Comparison of ENCODE assay signal across 15 cellular contexts in the genomic region with DNA sequence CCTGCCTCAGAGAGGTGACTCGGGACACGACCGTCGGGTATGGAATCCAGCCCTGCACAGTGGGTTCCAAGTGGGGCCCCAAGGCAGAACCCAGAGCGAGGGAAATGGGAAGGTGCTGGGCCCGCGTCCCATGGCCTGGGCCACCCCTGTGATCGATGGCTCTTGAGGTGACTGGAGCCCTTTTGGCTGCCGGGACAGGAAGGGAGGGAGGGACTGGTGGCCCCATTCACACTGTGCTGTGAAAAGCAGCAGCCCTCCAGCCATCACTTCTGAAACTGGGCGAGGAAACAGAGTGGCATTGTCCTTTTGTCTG.
A peak's percentile ranks its signal among the peaks of the same experiment; 100 is the strongest.
DNase-seq lines count a peak whose midpoint lies in the region; ATAC-seq, FAIRE-seq and TF ChIP-seq lines count a peak whose summit lies in the region.
"Had no signal": no experiment of that assay in that cellular context is flagged by ENCODE, and none has a peak within 500 bp of the region (broad histone marks: within the 10 kb centered on the region; RNA-seq: fewer than 3 reads in every experiment).

No MANE protein-coding gene starts in this region.

- H3K4me3 ChIP-seq in HCT116 (replicated peaks in 1 of 2; ENCODE audit: low read depth in 1 of 2, low read length in 2 of 2) (no peak overlapping the region), astrocyte (ENCODE audit: insufficient read depth, low read depth, low read length) (no peak overlapping the region), HepG2 (replicated peaks in 1 of 3; ENCODE audit: insufficient read depth in 1 of 3, low read depth in 2 of 3, low read length in 3 of 3) (peak overlapping the region in 1 of 3 experiments; percentile 53; a peak in 1 of 6 replicates)

- no peak overlapping the region for H2AK5ac ChIP-seq in H9 (ENCODE audit: insufficient read length, low read length)

- intact Hi-C loops in HCT116 (cut with micrococcal nuclease) (no loop called here), HepG2 (cut with micrococcal nuclease; ENCODE audit: unreplicated experiment) (loop anchor here (2.0 to 5.0 kb wide), 2 partner anchors 30 to 55 kb away; no protein-coding TSS in a partner anchor)

- POLR2A ChIA-PET in HCT116 (lab: Charles Lee) (no interaction called here), HepG2 (lab: Yijun Ruan, JAX) (interaction anchor here (1.1 to 1.3 kb wide), 2 partner anchors 10 to 15 kb away, joined by 3 read pairs; no protein-coding TSS in a partner anchor)

- H3K4ac ChIP-seq in H9 (ENCODE audit: low read depth, low read length), result no peak overlapping the region

- TF ChIP-seq CTCF in HCT116 (IDR thresholded peaks at IDR 0.05 in 2 of 3, conservative IDR thresholded peaks at IDR 0.05 in 1 of 3; ENCODE audit: borderline replicate concordance in 1 of 3, insufficient read depth in 1 of 3, low read depth in 2 of 3, low read length in 2 of 3) (no peak), astrocyte (IDR thresholded peaks at IDR 0.05; ENCODE audit: insufficient read depth, low read depth, low read length) (no peak), HepG2 (CRISPR knock-in tag; IDR thresholded peaks at IDR 0.05) (no peak), H9 (conservative IDR thresholded peaks at IDR 0.05) (no peak)

- H3K4me1 ChIP-seq in HCT116 (ENCODE audit: control insufficient read depth in 1 of 2, insufficient read depth in 2 of 2, low read length in 2 of 2), result peaks cover 19 to 22% of the 10 kb centered on the region in 2 experiments
- H3K4me1 ChIP-seq in astrocyte (ENCODE audit: insufficient read depth, low read length), result peaks cover 21% of the 10 kb centered on the region
- peaks cover 84% of the 10 kb centered on the region for H3K4me1 ChIP-seq in HepG2 (ENCODE audit: insufficient read depth, low read length)
- no peaks in the 10 kb centered on the region for H3K4me1 ChIP-seq in H9 (ENCODE audit: insufficient read depth, low read length)

- H4K8ac ChIP-seq in H9 (replicated peaks; ENCODE audit: insufficient read length, low read depth, low read length), result no peak overlapping the region

- no peak overlapping the region for H2BK12ac ChIP-seq in H9 (ENCODE audit: insufficient read length, low read depth, low read length)

- peaks cover 5% of the 10 kb centered on the region for H3K27me3 Mint-ChIP-seq in astrocyte (ENCODE audit: low read depth, unreplicated experiment)
- H3K27me3 Mint-ChIP-seq in stimulated activated naive B cell treated with anti-CD40 and anti-IgM and Interleukin-4, amounts not matched to agents 10 μg/mL and 1 μg/mL and 100 μg/mL, for 72 hours, result peaks cover 0 to 7% of the 10 kb centered on the region in 2 donors
- no peaks in the 10 kb centered on the region; the same call in none of the 2 replicates for H3K27me3 Mint-ChIP-seq in H9 (ENCODE audit: low read depth)
- H3K27me3 Mint-ChIP-seq: activated naive CD8-positive, alpha-beta T cell; naive B cell had no signal

- TF ChIP-seq EP300 in HepG2 (IDR thresholded peaks at IDR 0.05; ENCODE audit: low read depth in 2 of 2, low read length in 2 of 2), result no peak
- TF ChIP-seq EP300 in HepG2 (CRISPR knock-in tag; IDR thresholded peaks at IDR 0.05; ENCODE audit: borderline replicate concordance), result no peak

- FAIRE-seq in astrocyte (lab: Jason Lieb, UNC) (no peak), HepG2 (lab: Jason Lieb, UNC) (no peak)

- DNase-seq in HCT116 (ENCODE audit: low read depth, low spot score), result no peak
- DNase-seq in astrocyte (ENCODE audit: low read depth), result no peak
- DNase-seq in HepG2 (ENCODE audit: low spot score), result no peak
- no peak for DNase-seq in stimulated activated naive B cell treated with anti-CD40 and anti-IgM and Interleukin-4, amounts not matched to agents 10 μg/mL and 1 μg/mL and 100 μg/mL, for 72 hours
- DNase-seq in activated CD4-positive, alpha-beta T cell treated with anti-CD3 and anti-CD28 coated beads for 1 hour, result no peak
- no peak for DNase-seq in H9
- DNase-seq: activated CD4-positive, alpha-beta T cell treated with anti-CD3 and anti-CD28 coated beads for 48 hours; activated T-cell treated with anti-CD3 and anti-CD28 coated beads, Interleukin-2, amount 50 U/mL, for 1 hour; GF-D8; GOT3; naive B cell; NCI-H1694 treated with DMSO at 0.1 percent for 48 hours; stimulated activated naive CD8-positive, alpha-beta T cell treated with anti-CD3 and anti-CD28 coated beads, Interleukin-15, amount 100 ng/mL, for 72 hours had no signal

- no peak overlapping the region for H3K14ac ChIP-seq in H9 (ENCODE audit: insufficient read depth, low read length)

- no peak overlapping the region for H4K91ac ChIP-seq in H9 (ENCODE audit: insufficient read length, low read depth, low read length)

- H3K9me3 ChIP-seq in HCT116 (ENCODE audit: control insufficient read depth in 1 of 2, insufficient read depth in 1 of 2, low read depth in 1 of 2, low read length in 2 of 2) (no peaks in the 10 kb centered on the region), astrocyte (ENCODE audit: insufficient read depth, low read depth, low read length) (no peaks in the 10 kb centered on the region), HepG2 (ENCODE audit: low read length) (no peaks in the 10 kb centered on the region), H9 (ENCODE audit: control insufficient read depth, low read depth, low read length) (no peaks in the 10 kb centered on the region)

- H3K36me3 Mint-ChIP-seq in astrocyte (ENCODE audit: low read depth, unreplicated experiment) (peaks cover 3% of the 10 kb centered on the region), H9 (ENCODE audit: insufficient read depth in 1 of 3, low read depth in 3 of 3) (peaks cover 0 to 3% (median 0%) of the 10 kb centered on the region in 3 experiments; a peak in 2 of 7 replicates)
- peaks cover 0 to 2% of the 10 kb centered on the region in 2 donors for H3K36me3 Mint-ChIP-seq in stimulated activated naive B cell treated with anti-CD40 and anti-IgM and Interleukin-4, amounts not matched to agents 10 μg/mL and 1 μg/mL and 100 μg/mL, for 72 hours
- H3K36me3 Mint-ChIP-seq: activated naive CD8-positive, alpha-beta T cell; naive B cell had no signal

- H3K4me2 ChIP-seq in HCT116 (ENCODE audit: low read length) (peak overlapping the region; percentile 8; the same call in 1 of the 2 replicates), astrocyte (ENCODE audit: low read length) (peak overlapping the region; percentile 25), HepG2 (ENCODE audit: low read depth, low read length) (peak overlapping the region; percentile 69), H9 (ENCODE audit: insufficient read depth, insufficient read length, low read length) (no peak overlapping the region)

- H3K9me2 ChIP-seq in HCT116 (ENCODE audit: insufficient read depth), result no peaks in the 10 kb centered on the region

- TF ChIP-seq POLR2A in HCT116 (IDR thresholded peaks at IDR 0.05; ENCODE audit: borderline replicate concordance, extremely low read depth, insufficient read depth, insufficient read length) (no peak), HepG2 (IDR thresholded peaks at IDR 0.05; ENCODE audit: insufficient read depth in 1 of 2, low read depth in 2 of 2, low read length in 2 of 2) (no peak)

- CTCF ChIA-PET in HCT116 (lab: Charles Lee), result interaction anchor here (1.3 kb wide), 1 partner anchor 160 kb away, joined by 3 read pairs; no protein-coding TSS in a partner anchor
- CTCF ChIA-PET in HepG2 (lab: Yijun Ruan, JAX; ENCODE audit: low intra/inter-chr PET ratio, low total read pairs), result interaction anchor here (1.4 kb wide), 1 partner anchor 153 kb away, joined by 3 read pairs; no protein-coding TSS in a partner anchor

- no peak overlapping the region for H3K18ac ChIP-seq in H9 (ENCODE audit: insufficient read length, low read depth, low read length)

- no peaks in the 10 kb centered on the region for H4K20me1 ChIP-seq in HCT116 (ENCODE audit: insufficient read depth)
- H4K20me1 ChIP-seq in astrocyte (ENCODE audit: insufficient read depth, low read length), result no peaks in the 10 kb centered on the region
- no peaks in the 10 kb centered on the region for H4K20me1 ChIP-seq in HepG2 (ENCODE audit: insufficient read depth, low read length)
- no peaks in the 10 kb centered on the region for H4K20me1 ChIP-seq in H9 (ENCODE audit: control insufficient read depth, insufficient read depth, insufficient read length)

- H2AFZ ChIP-seq in HCT116 (ENCODE audit: low read depth, low read length, poor library complexity, severe bottlenecking) (no peak overlapping the region), astrocyte (ENCODE audit: low read depth, low read length) (no peak overlapping the region), HepG2 (ENCODE audit: low read length) (no peak overlapping the region), H9 (ENCODE audit: low read length) (no peak overlapping the region)

- TF ChIP-seq RAD21 in HCT116 (IDR thresholded peaks at IDR 0.05; ENCODE audit: low read depth) (no peak), HepG2 (CRISPR knock-in tag; IDR thresholded peaks at IDR 0.05) (no peak)

- H3T11ph ChIP-seq in H9 (ENCODE audit: low read length), result no peak overlapping the region

- H2BK5ac ChIP-seq in H9 (ENCODE audit: insufficient read length, low read length), result no peak overlapping the region

- peaks cover 3% of the 10 kb centered on the region for H3K9me3 Mint-ChIP-seq in astrocyte (ENCODE audit: unreplicated experiment)
- H3K9me3 Mint-ChIP-seq in stimulated activated naive B cell treated with anti-CD40 and anti-IgM and Interleukin-4, amounts not matched to agents 10 μg/mL and 1 μg/mL and 100 μg/mL, for 72 hours, result no peaks in the 10 kb centered on the region
- peaks cover 6% of the 10 kb centered on the region in 2 experiments; a peak in 4 of 5 replicates for H3K9me3 Mint-ChIP-seq in H9
- H3K9me3 Mint-ChIP-seq: naive B cell had no signal

- no peak overlapping the region for H2BK20ac ChIP-seq in H9 (ENCODE audit: low read depth, low read length, poor library complexity, severe bottlenecking)

- BruUV-seq in HCT116 (replicated peaks; lab: Mats Ljungman, UMichigan) (no TSS peak), HepG2 (replicated peaks; lab: Mats Ljungman, UMichigan) (no TSS peak)

- H2BK15ac ChIP-seq in H9 (ENCODE audit: low read depth, low read length), result no peak overlapping the region

- no peak overlapping the region for H3K9ac ChIP-seq in HCT116 (ENCODE audit: low read length)
- H3K9ac ChIP-seq in astrocyte (ENCODE audit: low read length), result peak overlapping the region; percentile 15
- H3K9ac ChIP-seq in HepG2 (ENCODE audit: insufficient read depth, low read depth, low read length), result peak overlapping the region; percentile 25; the same call in 1 of the 2 replicates
- H3K9ac ChIP-seq in H9 (ENCODE audit: extremely low read depth, insufficient read length, low read length), result no peak overlapping the region

- no peak overlapping the region for H3K23ac ChIP-seq in H9 (ENCODE audit: insufficient read length, low read depth, low read length)

- H3K79me2 ChIP-seq in HCT116 (ENCODE audit: insufficient read depth, low read length) (no peaks in the 10 kb centered on the region), astrocyte (ENCODE audit: insufficient read depth, low read length) (no peaks in the 10 kb centered on the region), HepG2 (ENCODE audit: insufficient read depth, low read length) (no peaks in the 10 kb centered on the region), H9 (ENCODE audit: insufficient read depth, low read length) (no peaks in the 10 kb centered on the region)

- H3K27ac Mint-ChIP-seq in astrocyte (ENCODE audit: unreplicated experiment) (no peak overlapping the region), H9 (no peak overlapping the region; a peak in 1 of 7 replicates)
- H3K27ac Mint-ChIP-seq in stimulated activated naive B cell treated with anti-CD40 and anti-IgM and Interleukin-4, amounts not matched to agents 10 μg/mL and 1 μg/mL and 100 μg/mL, for 72 hours, result peak overlapping the region; percentile 59
- H3K27ac Mint-ChIP-seq: activated naive CD8-positive, alpha-beta T cell had no signal

- no peak overlapping the region for H4K5ac ChIP-seq in H9 (ENCODE audit: insufficient read length, low read depth, low read length)

- no peaks in the 10 kb centered on the region for H3K36me3 ChIP-seq in HCT116 (ENCODE audit: control insufficient read depth in 1 of 2, insufficient read depth in 2 of 2, low read length in 2 of 2)
- no peaks in the 10 kb centered on the region for H3K36me3 ChIP-seq in astrocyte (ENCODE audit: insufficient read depth, low read length)
- no peaks in the 10 kb centered on the region for H3K36me3 ChIP-seq in HepG2 (replicated peaks in 1 of 2; ENCODE audit: control insufficient read depth in 1 of 2, insufficient read depth in 2 of 2, low read length in 2 of 2)

- RAD21 ChIA-PET in HCT116 (lab: Charles Lee; ENCODE audit: low non-redundant PET in 1 of 2, low total read pairs in 2 of 2, uncharacterized antibody in 2 of 2, unreplicated experiment in 2 of 2), result no interaction called here

- H3K27me3 ChIP-seq in HCT116 (ENCODE audit: insufficient read depth, low read length), result no peaks in the 10 kb centered on the region
- H3K27me3 ChIP-seq in astrocyte (ENCODE audit: insufficient read depth, low read length), result no peaks in the 10 kb centered on the region
- peaks cover 0 to 8% of the 10 kb centered on the region in 2 experiments; a peak in 2 of 5 replicates for H3K27me3 ChIP-seq in HepG2 (ENCODE audit: control insufficient read depth in 1 of 2, insufficient read depth in 2 of 2, low read length in 2 of 2)
- H3K27me3 ChIP-seq in H9 (ENCODE audit: insufficient read depth, low read length), result no peaks in the 10 kb centered on the region

- in situ Hi-C loops in HepG2 (cut with HindIII; ENCODE audit: extremely low pct_ligation_motif_present, low pct_unique_long_range_greater_than_20kb), result no loop called here

- no peaks in the 10 kb centered on the region for H3K79me1 ChIP-seq in H9 (ENCODE audit: insufficient read depth, low read depth, low read length, poor library complexity, severe bottlenecking)

- peaks cover 5% of the 10 kb centered on the region for H3K4me1 Mint-ChIP-seq in astrocyte (ENCODE audit: low read depth, unreplicated experiment)
- H3K4me1 Mint-ChIP-seq in stimulated activated naive B cell treated with anti-CD40 and anti-IgM and Interleukin-4, amounts not matched to agents 10 μg/mL and 1 μg/mL and 100 μg/mL, for 72 hours, result peaks cover 0 to 2% of the 10 kb centered on the region in 2 donors
- peaks cover 15 to 23% of the 10 kb centered on the region in 2 experiments for H3K4me1 Mint-ChIP-seq in H9

- H3K27ac ChIP-seq in HCT116 (ENCODE audit: low read depth, low read length), result no peak overlapping the region; the same call in 1 of the 2 replicates
- no peak overlapping the region for H3K27ac ChIP-seq in astrocyte (ENCODE audit: low read depth, low read length)
- no peak overlapping the region for H3K27ac ChIP-seq in HepG2 (ENCODE audit: extremely low read length, insufficient read depth, low read length)
- H3K27ac ChIP-seq in H9 (ENCODE audit: insufficient read length, low read depth, low read length), result no peak overlapping the region

- 0% methylated on average over 4 of the region's 10 CpGs for WGBS in HepG2 (ENCODE audit: low lambda C conversion rate)
- WGBS in H9 (ENCODE audit: extremely low coverage, insufficient read length, low lambda C conversion rate), result no CpG with 5 or more reads among the region's 10 CpGs

- no peak overlapping the region for H3K56ac ChIP-seq in H9 (ENCODE audit: insufficient read length, low read depth, low read length)

- ATAC-seq in HCT116, result 0 out of 2 replicates have a peak, but pooled peaks have one; percentile 1
- ATAC-seq in HepG2, result no peak; the same call in 1 of the 3 replicates
- no peak for ATAC-seq in stimulated activated naive B cell treated with anti-CD40 and anti-IgM and Interleukin-4, amounts not matched to agents 10 μg/mL and 1 μg/mL and 100 μg/mL, for 72 hours (replicated peaks)
- ATAC-seq in HG02588 (IDR thresholded peaks at IDR 0.05; ENCODE audit: unreplicated experiment), result no peak
- ATAC-seq: stimulated activated naive CD8-positive, alpha-beta T cell treated with anti-CD3 and anti-CD28 coated beads, Interleukin-15, amount 100 ng/mL, for 72 hours had no signal

- H3K4me3 Mint-ChIP-seq in astrocyte (ENCODE audit: unreplicated experiment) (no peak overlapping the region), H9 (no peak overlapping the region)
- H3K4me3 Mint-ChIP-seq in stimulated activated naive B cell treated with anti-CD40 and anti-IgM and Interleukin-4, amounts not matched to agents 10 μg/mL and 1 μg/mL and 100 μg/mL, for 72 hours, result no peak overlapping the region
- H3K4me3 Mint-ChIP-seq: activated naive CD8-positive, alpha-beta T cell; naive B cell; stimulated activated naive CD8-positive, alpha-beta T cell treated with anti-CD3 and anti-CD28 coated beads, Interleukin-15, amount 100 ng/mL, for 72 hours had no signal

- H3K23me2 ChIP-seq in H9 (ENCODE audit: insufficient read length, low read depth, low read length, poor library complexity, severe bottlenecking), result no peaks in the 10 kb centered on the region

- H2BK120ac ChIP-seq in H9 (ENCODE audit: low read depth, low read length, poor library complexity, severe bottlenecking), result no peak overlapping the region

Comparison
In these comparisons a context has a peak if more than half of its experiments do, and no peak if none do; other contexts are left out.
1. H3K9ac ChIP-seq: peak in astrocyte (single experiment) and HepG2 (single experiment); none in HCT116 (single experiment) and H9 (single experiment).